ENCODE assay signal across 1 cellular context in genomic region chr4:98778206-98778605, GRCh38.
TF ChIP-seq lines count a peak whose summit lies in the region.

No MANE protein-coding gene starts in this region.

TF ChIP-seq in HepG2, 621 proteins besides CTCF, POLR2A, EP300 and RAD21 (continued from another document and continues in another):
- peak; percentile 72; the same call in 1 of the 2 replicates for TF ChIP-seq IKZF5 (CRISPR knock-in tag; IDR thresholded peaks at IDR 0.05)
- TF ChIP-seq ZNF317 (CRISPR knock-in tag; IDR thresholded peaks at IDR 0.05): peak; percentile 99
- TF ChIP-seq ZNF12 (CRISPR knock-in tag; IDR thresholded peaks at IDR 0.05): 0 out of 2 replicates have a peak, but pooled peaks have one; percentile 62
- no peak for TF ChIP-seq PRDM10 (CRISPR knock-in tag; IDR thresholded peaks at IDR 0.05; ENCODE audit: low read depth)
- TF ChIP-seq TRIM24 (CRISPR knock-in tag; IDR thresholded peaks at IDR 0.05): peak; percentile 63; the same call in 1 of the 2 replicates
- TF ChIP-seq ZFP36 (IDR thresholded peaks at IDR 0.05; ENCODE audit: borderline replicate concordance, low read depth, low read length, partially characterized antibody): no peak
- TF ChIP-seq CSRNP2 (CRISPR knock-in tag; conservative IDR thresholded peaks at IDR 0.05; ENCODE audit: low read depth): no peak
- no peak for TF ChIP-seq ZFP91 (CRISPR knock-in tag; IDR thresholded peaks at IDR 0.05; ENCODE audit: borderline replicate concordance)
- TF ChIP-seq HNRNPH1 (optimal IDR thresholded peaks at IDR 0.05; ENCODE audit: low read depth, low read length): no peak
- no peak for TF ChIP-seq DRAP1 (CRISPR knock-in tag; IDR thresholded peaks at IDR 0.05)
- no peak for TF ChIP-seq ZFP37 (CRISPR knock-in tag; IDR thresholded peaks at IDR 0.05; ENCODE audit: borderline replicate concordance)
- TF ChIP-seq MAZ (IDR thresholded peaks at IDR 0.05; ENCODE audit: borderline replicate concordance, low read depth, low read length): no peak
- TF ChIP-seq MAZ (CRISPR knock-in tag; IDR thresholded peaks at IDR 0.05; ENCODE audit: low read depth): peak; percentile 28; the same call in 1 of the 2 replicates
- 0 out of 2 replicates have a peak, but pooled peaks have one; percentile 41 for TF ChIP-seq ZMYM4 (CRISPR knock-in tag; IDR thresholded peaks at IDR 0.05)
- TF ChIP-seq DMTF1 (CRISPR knock-in tag; IDR thresholded peaks at IDR 0.05): no peak
- no peak for TF ChIP-seq RNF2 (conservative IDR thresholded peaks at IDR 0.05; ENCODE audit: low read depth)
- TF ChIP-seq SP1 (IDR thresholded peaks at IDR 0.05): no peak
- no peak for TF ChIP-seq SP1 (CRISPR knock-in tag; IDR thresholded peaks at IDR 0.05)
- TF ChIP-seq ZBTB37 (CRISPR knock-in tag; IDR thresholded peaks at IDR 0.05): no peak
- TF ChIP-seq ZNF816 (CRISPR knock-in tag; IDR thresholded peaks at IDR 0.05; ENCODE audit: borderline replicate concordance): peak; percentile 45; the same call in 1 of the 2 replicates
- no peak for TF ChIP-seq REXO4 (CRISPR knock-in tag; IDR thresholded peaks at IDR 0.05; ENCODE audit: borderline replicate concordance)
- TF ChIP-seq TEAD3 (CRISPR knock-in tag; optimal IDR thresholded peaks at IDR 0.05; ENCODE audit: borderline replicate concordance): no peak
- TF ChIP-seq ZBTB39 (CRISPR knock-in tag; IDR thresholded peaks at IDR 0.05): no peak
- TF ChIP-seq HMG20A (CRISPR knock-in tag; IDR thresholded peaks at IDR 0.05; ENCODE audit: borderline replicate concordance): peak; percentile 90
- TF ChIP-seq TP53 (CRISPR knock-in tag; conservative IDR thresholded peaks at IDR 0.05): no peak
- no peak for TF ChIP-seq GABPA (IDR thresholded peaks at IDR 0.05; ENCODE audit: low read depth, low read length)
- peak; percentile 40; the same call in 1 of the 2 replicates for TF ChIP-seq GABPA (CRISPR knock-in tag; IDR thresholded peaks at IDR 0.05; ENCODE audit: low read depth)
- peak; percentile 64; the same call in 1 of the 2 replicates for TF ChIP-seq ZNF792 (CRISPR knock-in tag; IDR thresholded peaks at IDR 0.05)
- no peak for TF ChIP-seq ASH2L (IDR thresholded peaks at IDR 0.05; ENCODE audit: insufficient read length, low read depth, low read length)
- no peak for TF ChIP-seq ARID2 (CRISPR knock-in tag; IDR thresholded peaks at IDR 0.05; ENCODE audit: borderline replicate concordance)
- TF ChIP-seq CEBPG (CRISPR knock-in tag; IDR thresholded peaks at IDR 0.05): peak; percentile 97
- no peak for TF ChIP-seq ZBTB4 (CRISPR knock-in tag; IDR thresholded peaks at IDR 0.05; ENCODE audit: borderline replicate concordance)
- peak; percentile 88 for TF ChIP-seq ZNF331 (CRISPR knock-in tag; IDR thresholded peaks at IDR 0.05)
- no peak for TF ChIP-seq ZNF567 (CRISPR knock-in tag; IDR thresholded peaks at IDR 0.05; ENCODE audit: borderline replicate concordance)
- no peak for TF ChIP-seq LCORL (IDR thresholded peaks at IDR 0.05)
- TF ChIP-seq LCORL (CRISPR knock-in tag; IDR thresholded peaks at IDR 0.05): peak; percentile 75; the same call in 1 of the 2 replicates
- TF ChIP-seq ZFP36L1 (CRISPR knock-in tag; IDR thresholded peaks at IDR 0.05): no peak
- no peak for TF ChIP-seq ZNF558 (CRISPR knock-in tag; IDR thresholded peaks at IDR 0.05; ENCODE audit: borderline replicate concordance)
- TF ChIP-seq KDM3A (CRISPR knock-in tag; IDR thresholded peaks at IDR 0.05; ENCODE audit: low read depth): no peak
- no peak for TF ChIP-seq ZNF678 (CRISPR knock-in tag; IDR thresholded peaks at IDR 0.05)
- no peak for TF ChIP-seq NR2C2 (CRISPR knock-in tag; IDR thresholded peaks at IDR 0.05; ENCODE audit: borderline replicate concordance)
- TF ChIP-seq TARDBP (CRISPR knock-in tag; IDR thresholded peaks at IDR 0.05): peak; percentile 52; the same call in 1 of the 2 replicates
- no peak for TF ChIP-seq ZBTB33 (CRISPR knock-in tag; IDR thresholded peaks at IDR 0.05)
